In genomic region chr7:69893915-69894314, GRCh38 we compare ENCODE assay signal across 9 cellular contexts.
A peak's percentile ranks its signal among the peaks of the same experiment; 100 is the strongest.
DNase-seq lines count a peak whose midpoint lies in the region; ATAC-seq and TF ChIP-seq lines count a peak whose summit lies in the region.
"Had no signal": no experiment of that assay in that cellular context is flagged by ENCODE, and none has a peak within 500 bp of the region (broad histone marks: within the 10 kb centered on the region; RNA-seq: fewer than 3 reads in every experiment).

No MANE protein-coding gene starts in this region.

- no peak overlapping the region for H3K27ac ChIP-seq in dorsolateral prefrontal cortex
- no peak overlapping the region for H3K27ac ChIP-seq in psoas muscle
- H3K27ac ChIP-seq: thoracic aorta had no signal

- H3K36me3 ChIP-seq in psoas muscle (ENCODE audit: insufficient read depth in 1 of 2, low read depth in 1 of 2) = no peaks in the 10 kb centered on the region
- H3K36me3 ChIP-seq: thoracic aorta had no signal

- H3K4me1 ChIP-seq in psoas muscle = peaks cover 3% of the 10 kb centered on the region

- ATAC-seq in psoas muscle (no peak), GM19463 (IDR thresholded peaks at IDR 0.05; ENCODE audit: unreplicated experiment) (no peak), HG02763 (IDR thresholded peaks at IDR 0.05; ENCODE audit: unreplicated experiment) (no peak)
- ATAC-seq: activated CD8-positive, alpha-beta memory T cell treated with anti-CD3 and anti-CD28 coated beads, Interleukin-2, amount 10 ng/mL, durations not matched to agents 7 days and 5 days had no signal

- H3K4me3 ChIP-seq in dorsolateral prefrontal cortex (no peak overlapping the region), psoas muscle (no peak overlapping the region)
- H3K4me3 ChIP-seq: thoracic aorta had no signal

- DNase-seq in NCI-H1694 treated with DMSO at 0.1 percent for 48 hours (lab: John Stamatoyannopoulos, UW) = peak; percentile 73
- DNase-seq in dorsolateral prefrontal cortex = no peak
- no peak for DNase-seq in psoas muscle
- no peak for DNase-seq in posterior cingulate gyrus
- DNase-seq: activated CD8-positive, alpha-beta memory T cell treated with anti-CD3 and anti-CD28 coated beads, Interleukin-2, amount 10 ng/mL, durations not matched to agents 7 days and 5 days had no signal

- no peaks in the 10 kb centered on the region for H3K9me3 ChIP-seq in psoas muscle
- H3K9me3 ChIP-seq: thoracic aorta had no signal

- peak; percentile 38 for TF ChIP-seq CTCF in GM12874 (IDR thresholded peaks at IDR 0.05; ENCODE audit: insufficient read depth, low read depth, low read length)
- peak in 50 of 56 donors; percentile 9 to 64 (median 32) for TF ChIP-seq CTCF in dorsolateral prefrontal cortex (IDR thresholded peaks at IDR 0.05 in 54 of 56, conservative IDR thresholded peaks at IDR 0.05 in 2 of 56; ENCODE audit: low read depth in 1 of 56, partially characterized antibody in 56 of 56)
- peak; percentile 20 for TF ChIP-seq CTCF in psoas muscle (IDR thresholded peaks at IDR 0.05)

- 68 to 79% (median 77%) methylated on average over 3 of the region's 3 CpGs for WGBS in psoas muscle, 3 donors

- H3K27me3 ChIP-seq in dorsolateral prefrontal cortex (no peaks in the 10 kb centered on the region), psoas muscle (ENCODE audit: insufficient read depth in 3 of 3, low read length in 2 of 3) (no peaks in the 10 kb centered on the region)

- intact Hi-C loops in dorsolateral prefrontal cortex (cut with DNase I) (no loop called here), psoas muscle (cut with DNase I) (no loop called here), posterior cingulate gyrus (cut with DNase I) (no loop called here)
